In genomic region chr6:20217900-20218299, GRCh38 we compare ENCODE assay signal across 23 cellular contexts. TPM values are rescaled to one million over a fixed set of nuclear protein-coding genes. Genes with fewer than 3 reads are reported as not detected.
DNase-seq lines count a peak whose midpoint lies in the region; ATAC-seq, FAIRE-seq and TF ChIP-seq lines count a peak whose summit lies in the region.
"Had no signal": no experiment of that assay in that cellular context is flagged by ENCODE, and none has a peak within 500 bp of the region (broad histone marks: within the 10 kb centered on the region; RNA-seq: fewer than 3 reads in every experiment).

No MANE protein-coding gene starts in this region.

- H3K9ac ChIP-seq in rectal smooth muscle tissue (ENCODE audit: low read length) = no peak overlapping the region
- H3K9ac ChIP-seq: BLaER1 treated with 17β-estradiol and CSF1 and Interleukin-3, amounts not matched to agents 10 nM and 100 nM had no signal

- peak; percentile 40 for FAIRE-seq in GM19239 (lab: Jason Lieb, UNC)
- FAIRE-seq: G401.6 had no signal

- no peak for TF ChIP-seq CTCF in epithelial cell of esophagus (IDR thresholded peaks at IDR 0.05; ENCODE audit: insufficient read depth, low read depth, low read length, missing control alignments)

- peaks cover 15% of the 10 kb centered on the region for H3K4me1 ChIP-seq in rectal smooth muscle tissue (ENCODE audit: control insufficient read depth, insufficient read depth, low read length)
- H3K4me1 ChIP-seq: uterus had no signal

- H3K27ac ChIP-seq in rectal smooth muscle tissue (ENCODE audit: low read depth, low read length) = peak overlapping the region; percentile 36
- H3K27ac ChIP-seq: BLaER1 treated with 17β-estradiol and CSF1 and Interleukin-3, amounts not matched to agents 10 nM and 100 nM had no signal

- no peaks in the 10 kb centered on the region for H3K36me3 ChIP-seq in rectal smooth muscle tissue (ENCODE audit: control insufficient read depth, insufficient read depth, low read length)
- H3K36me3 ChIP-seq: BLaER1 treated with 17β-estradiol and CSF1 and Interleukin-3, amounts not matched to agents 10 nM and 100 nM; uterus had no signal

- H3K4me3 ChIP-seq in epithelial cell of esophagus (ENCODE audit: low read length) = no peak overlapping the region
- no peak overlapping the region for H3K4me3 ChIP-seq in rectal smooth muscle tissue (ENCODE audit: low read length)
- H3K4me3 ChIP-seq: BLaER1 treated with 17β-estradiol and CSF1 and Interleukin-3, amounts not matched to agents 10 nM and 100 nM; skin epidermis had no signal

- no peak for DNase-seq in GM19239 (ENCODE audit: insufficient read length, low spot score)
- peak; percentile 17 for DNase-seq in epithelial cell of esophagus (ENCODE audit: low read depth)
- DNase-seq in left ventricle myocardium superior = no peak
- no peak for DNase-seq in activated naive CD4-positive, alpha-beta T cell treated with Interleukin-2 at 50 U/mL for 16 hours
- DNase-seq in D341Med (ENCODE audit: low spot score) = no peak
- DNase-seq: activated CD4-positive, alpha-beta T cell treated with anti-CD3 and anti-CD28 coated beads, Interleukin-2, amount 50 U/mL, for 48 hours; activated naive CD4-positive, alpha-beta T cell; activated T-cell treated with anti-CD3 and anti-CD28 coated beads for 4 hours; cerebellar nuclear complex; effector memory CD8-positive, alpha-beta T cell; H7; NCI-H2171 treated with DMSO at 0.1 percent for 48 hours; NCI-H748 treated with DMSO at 0.1 percent for 48 hours; occipital lobe; SIG-M5; stimulated activated CD4-positive, alpha-beta T cell treated with anti-CD3 and anti-CD28 coated beads, Interleukin-4, amount 100 ng/mL, for 1 hour had no signal

- H3K27me3 ChIP-seq in rectal smooth muscle tissue (ENCODE audit: control insufficient read depth, insufficient read depth, low read length) = no peaks in the 10 kb centered on the region
- H3K27me3 ChIP-seq: BLaER1 treated with 17β-estradiol and CSF1 and Interleukin-3, amounts not matched to agents 10 nM and 100 nM; uterus had no signal

- intact Hi-C loops in left ventricle myocardium superior (cut with micrococcal nuclease) = no loop called here

- ATAC-seq in left ventricle myocardium superior (peak; percentile 92), GM19035 (IDR thresholded peaks at IDR 0.05; ENCODE audit: unreplicated experiment) (no peak), GM21528 (IDR thresholded peaks at IDR 0.05; ENCODE audit: low FRiP score, unreplicated experiment) (no peak)
- ATAC-seq: effector memory CD8-positive, alpha-beta T cell had no signal

RNA-seq across cellular contexts. Expression of gene MBOAT1, which starts 5.6 kb away (rescaled TPM):
- total RNA-seq in left ventricle myocardium superior = 5.0 TPM
